In genomic region chr6:165662671-165663282, GRCh38 we compare ENCODE assay signal across 8 cellular contexts. TPM values are rescaled to one million over a fixed set of nuclear protein-coding genes. Genes with fewer than 3 reads are reported as not detected.
DNase-seq lines count a peak whose midpoint lies in the region; ATAC-seq, FAIRE-seq and TF ChIP-seq lines count a peak whose summit lies in the region.

Gene PDE10A (minus strand): TSS chr6:165663241. CDS start chr6:165662811, 430 bp downstream.

- H2AFZ ChIP-seq in H1 (ENCODE audit: low read length), result 0 out of 2 replicates have a peak within 1 kb of the TSS, but pooled peaks have one; percentile 19

- H2BK5ac ChIP-seq in H1 (ENCODE audit: low read depth, low read length), result no peak within 1 kb of the TSS

- peaks cover 44% of the 10 kb centered on the region for H3K27me3 ChIP-seq in MG63
- peaks cover 48 to 83% (median 67%) of the 10 kb centered on the region in 4 experiments for H3K27me3 ChIP-seq in H1 (replicated peaks in 1 of 4; ENCODE audit: control insufficient read depth in 3 of 4, extremely low read depth in 1 of 4, insufficient read depth in 3 of 4, low read length in 3 of 4)

- TF ChIP-seq CTCF in AG09309 (IDR thresholded peaks at IDR 0.05; ENCODE audit: control insufficient read depth, insufficient read depth, low read depth, low read length, missing control alignments), result no peak
- TF ChIP-seq CTCF in H1 (IDR thresholded peaks at IDR 0.05; ENCODE audit: control extremely low read depth in 1 of 3, insufficient read depth in 1 of 3, low read depth in 1 of 3, low read length in 3 of 3), result no peak

- no peak within 1 kb of the TSS for H4K91ac ChIP-seq in H1 (replicated peaks; ENCODE audit: insufficient read length, low read length)

- no peak within 1 kb of the TSS for H3K23ac ChIP-seq in H1 (ENCODE audit: insufficient read length)

- no peak within 1 kb of the TSS for H3K56ac ChIP-seq in H1 (replicated peaks; ENCODE audit: insufficient read length, low read depth, low read length)

- H3K79me1 ChIP-seq in H1 (ENCODE audit: low read depth, low read length), result no peaks in the 10 kb centered on the region

- POLR2A ChIA-PET in H1 (lab: Charles Lee; ENCODE audit: partially characterized antibody), result interaction anchor here (1.0 to 1.1 kb wide), 2 partner anchors 27 to 34 kb away, joined by 3 to 4 read pairs; no protein-coding TSS in a partner anchor

- H3K4me1 ChIP-seq in H1 (replicated peaks in 1 of 4; ENCODE audit: control insufficient read depth in 3 of 4, insufficient read depth in 4 of 4, low read length in 3 of 4) (peaks cover 11 to 26% (median 16%) of the 10 kb centered on the region in 4 experiments), mesodermal cell (ENCODE audit: control insufficient read depth, insufficient read depth, low read length, poor library complexity, severe bottlenecking) (peaks cover 13% of the 10 kb centered on the region), urinary bladder (ENCODE audit: insufficient read depth) (no peaks in the 10 kb centered on the region)

- H3K4ac ChIP-seq in H1 (replicated peaks; ENCODE audit: insufficient read length, low read depth, low read length), result no peak within 1 kb of the TSS

- DNase-seq in AG09309 (ENCODE audit: low read depth), result no peak
- DNase-seq in MG63, result peak; percentile 54
- peak in 1 of 2 experiments; percentile 74 for DNase-seq in H1 (ENCODE audit: low read depth in 1 of 2, low spot score in 2 of 2)
- DNase-seq in NCI-H446 treated with DMSO at 0.1 percent for 48 hours (lab: John Stamatoyannopoulos, UW), result no peak

- H3K9me3 ChIP-seq in MG63 (no peaks in the 10 kb centered on the region), H1 (ENCODE audit: insufficient read depth in 2 of 2, low read depth in 1 of 2, low read length in 1 of 2) (no peaks in the 10 kb centered on the region), mesodermal cell (ENCODE audit: control insufficient read depth, low read length) (no peaks in the 10 kb centered on the region)

- H3K36me3 ChIP-seq in MG63 (no peaks in the 10 kb centered on the region), H1 (ENCODE audit: control insufficient read depth in 2 of 4, insufficient read depth in 4 of 4, low read length in 3 of 4) (peaks cover 0 to 2% (median 0%) of the 10 kb centered on the region in 4 experiments; a peak in 1 of 8 replicates), mesodermal cell (ENCODE audit: control insufficient read depth, insufficient read depth, low read length) (no peaks in the 10 kb centered on the region), urinary bladder (ENCODE audit: insufficient read depth) (no peaks in the 10 kb centered on the region)

- H4K5ac ChIP-seq in H1 (ENCODE audit: insufficient read length, low read depth, low read length), result no peak within 1 kb of the TSS

- peak within 1 kb of the TSS; percentile 85; the same call in 1 of the 2 replicates for H2BK12ac ChIP-seq in H1 (ENCODE audit: low read depth, low read length)

- peaks cover 29% of the 10 kb centered on the region; the same call in 1 of the 2 replicates for H3K23me2 ChIP-seq in H1 (ENCODE audit: low read depth, low read length)

- TF ChIP-seq EP300 in H1 (IDR thresholded peaks at IDR 0.05; ENCODE audit: borderline replicate concordance in 1 of 2, low read depth in 2 of 2, low read length in 2 of 2), result no peak

- H3K9ac ChIP-seq in H1 (replicated peaks in 1 of 4; ENCODE audit: extremely low read depth in 1 of 4, low read depth in 3 of 4, low read length in 3 of 4), result no peak within 1 kb of the TSS; a peak in 1 of 7 replicates

- H3K4me3 ChIP-seq in AG09309 (ENCODE audit: control insufficient read depth, low read depth, low read length) (peak within 1 kb of the TSS; percentile 20), MG63 (peak within 1 kb of the TSS; percentile 56), H1 (ENCODE audit: extremely low read depth in 1 of 4, insufficient read depth in 2 of 4, low read depth in 3 of 4, low read length in 4 of 4) (peak within 1 kb of the TSS; percentile 37 to 75 (median 47)), mesodermal cell (ENCODE audit: extremely low read depth, insufficient read depth, low read length, poor library complexity, severe bottlenecking) (peak within 1 kb of the TSS; percentile 66), urinary bladder (ENCODE audit: low read depth, low read length) (peak within 1 kb of the TSS; percentile 72)

- TF ChIP-seq RAD21 in H1 (IDR thresholded peaks at IDR 0.05 in 1 of 2, conservative IDR thresholded peaks at IDR 0.05 in 1 of 2; ENCODE audit: low read depth in 2 of 2, low read length in 2 of 2), result no peak

- H3K27ac ChIP-seq in H1 (ENCODE audit: low read depth, low read length) (no peak within 1 kb of the TSS), mesodermal cell (ENCODE audit: low read depth, low read length, severe bottlenecking) (no peak within 1 kb of the TSS), urinary bladder (ENCODE audit: low read depth) (no peak within 1 kb of the TSS)

- no peak for FAIRE-seq in H1 (lab: Jason Lieb, UNC)

- peaks cover 0 to 2% of the 10 kb centered on the region in 2 experiments for H4K20me1 ChIP-seq in H1 (replicated peaks in 1 of 2; ENCODE audit: control insufficient read depth in 1 of 2, insufficient read depth in 2 of 2, low read length in 2 of 2)

- WGBS in H1 (ENCODE audit: extremely low coverage in 1 of 2, insufficient coverage in 1 of 2, insufficient read length in 1 of 2, insufficient replicate concordance in 2 of 2, low coverage in 1 of 2, low lambda C conversion rate in 2 of 2, missing lambda C conversion rate in 1 of 2), 2 experiments, result 0% methylated on average over 32 of the region's 81 CpGs; no CpG with 5 or more reads in 1 of the 2 experiments
- 1% methylated on average over 72 to 75 of the region's 81 CpGs for WGBS in mesodermal cell (ENCODE audit: insufficient coverage in 2 of 2), 2 experiments
- under 1% methylated on average over 74 of the region's 81 CpGs for WGBS in urinary bladder

- no peak within 1 kb of the TSS for H2BK120ac ChIP-seq in H1 (replicated peaks; ENCODE audit: low read depth, low read length)

- CTCF ChIA-PET in H1 (lab: Charles Lee; ENCODE audit: partially characterized antibody), result no interaction called here

- H3K18ac ChIP-seq in H1 (ENCODE audit: extremely low read depth, low read length), result peak within 1 kb of the TSS; percentile 27; the same call in 1 of the 2 replicates

- H4K8ac ChIP-seq in H1 (ENCODE audit: extremely low read depth, insufficient read depth, low read length), result peak within 1 kb of the TSS; percentile 60

- no peak for TF ChIP-seq POLR2A in H1 (IDR thresholded peaks at IDR 0.05; ENCODE audit: control extremely low read depth in 1 of 2, low read depth in 2 of 2, low read length in 2 of 2)

- no peaks in the 10 kb centered on the region for H3K79me2 ChIP-seq in H1 (ENCODE audit: control insufficient read depth in 1 of 2, insufficient read depth in 2 of 2, low read length in 2 of 2)

- no peak within 1 kb of the TSS for H2AK5ac ChIP-seq in H1 (ENCODE audit: low read depth, low read length)

- peak within 1 kb of the TSS; percentile 74 to 95 for H3K4me2 ChIP-seq in H1 (ENCODE audit: insufficient read depth in 1 of 2, low read depth in 2 of 2, low read length in 2 of 2)

- no peak within 1 kb of the TSS for H3K14ac ChIP-seq in H1 (ENCODE audit: insufficient read length)

- ATAC-seq in HG03045 (IDR thresholded peaks at IDR 0.05; ENCODE audit: unreplicated experiment) (no peak), HG02610 (IDR thresholded peaks at IDR 0.05; ENCODE audit: unreplicated experiment) (no peak)

- H2BK20ac ChIP-seq in H1 (ENCODE audit: low read length), result no peak within 1 kb of the TSS

- H2BK15ac ChIP-seq in H1 (ENCODE audit: low read length), result 0 out of 2 replicates have a peak within 1 kb of the TSS, but pooled peaks have one; percentile 81

TF ChIP-seq in H1, 55 proteins besides CTCF, POLR2A, EP300 and RAD21:
- TF ChIP-seq CTBP2 (IDR thresholded peaks at IDR 0.05; ENCODE audit: borderline replicate concordance, insufficient read depth, insufficient read length, low read length), result peak; percentile 31
- no peak for TF ChIP-seq USF2 (IDR thresholded peaks at IDR 0.05; ENCODE audit: low read length)
- peak; percentile 66 for TF ChIP-seq CREB1 (IDR thresholded peaks at IDR 0.05)
- TF ChIP-seq PHF8 (conservative IDR thresholded peaks at IDR 0.05; ENCODE audit: low read depth, low read length), result 0 out of 2 replicates have a peak, but pooled peaks have one; percentile 22
- TF ChIP-seq POLR2AphosphoS5 (IDR thresholded peaks at IDR 0.05; ENCODE audit: low read depth, low read length), result no peak
- peak; percentile 87 for TF ChIP-seq KDM4A (IDR thresholded peaks at IDR 0.05; ENCODE audit: low read depth, low read length, severe bottlenecking)

RNA-seq across cellular contexts. Expression of gene PDE10A, which starts in this region (rescaled TPM):
- total RNA-seq in MG63 (2014; rRNA removed; shearing (Covaris generic); ENCODE audit: low replicate concordance), result 0.10 and 1.3 TPM in 2 replicates
- total RNA-seq in H1 (2021; fragmentation: NEBNext Ultra II Directional; extraction: Animal tissue kit (Norgen Biotek cat#: 25700)), result 2.4 and 2.6 TPM in 2 replicates
- polyA plus RNA-seq in H1 (2011; rRNA removed), result 1.1 TPM in 2 replicates
- polyA plus RNA-seq in H1 (2011; cell fraction: cytosol; rRNA removed), result 0.97 TPM
- 1.9 TPM for polyA plus RNA-seq in H1 (2011; cell fraction: nucleus; rRNA removed)
- polyA plus RNA-seq in H1 (2012, experiment 1 of 2), result 0.92 to 1.5 TPM (median 1.2 TPM) in 4 replicates
- 0.05 TPM for polyA plus RNA-seq in H1 (2012, experiment 2 of 2)
- 0.57 TPM for polyA plus RNA-seq in H1 (2013, experiment 1 of 2)
- 0.46 TPM for polyA plus RNA-seq in H1 (2013, experiment 2 of 2)
- 8.3 and 8.9 TPM in 2 replicates for polyA minus RNA-seq in H1 (2011; rRNA and poly(A)+ RNA removed)
- 4.6 TPM for polyA minus RNA-seq in H1 (2011; cell fraction: cytosol; rRNA and poly(A)+ RNA removed)
- 13.7 TPM for polyA minus RNA-seq in H1 (2011; cell fraction: nucleus; rRNA and poly(A)+ RNA removed)
- polyA plus RNA-seq in mesodermal cell (2013, experiment 1 of 2), result 7.4 TPM
- 6.5 TPM for polyA plus RNA-seq in mesodermal cell (2013, experiment 2 of 2)
- total RNA-seq in urinary bladder, result 26.6 TPM
- 1.8 TPM for polyA plus RNA-seq in urinary bladder

Comparison
In these comparisons a context has a peak if more than half of its experiments do, and no peak if none do; other contexts are left out.
1. H3K4me3 ChIP-seq: peak in every context shown above with its lines; median percentile 72 in urinary bladder; 66 in mesodermal cell; 56 in MG63; 47 in H1; 20 in AG09309.